15 cellular contexts compared by ENCODE assay signal in the genomic region with DNA sequence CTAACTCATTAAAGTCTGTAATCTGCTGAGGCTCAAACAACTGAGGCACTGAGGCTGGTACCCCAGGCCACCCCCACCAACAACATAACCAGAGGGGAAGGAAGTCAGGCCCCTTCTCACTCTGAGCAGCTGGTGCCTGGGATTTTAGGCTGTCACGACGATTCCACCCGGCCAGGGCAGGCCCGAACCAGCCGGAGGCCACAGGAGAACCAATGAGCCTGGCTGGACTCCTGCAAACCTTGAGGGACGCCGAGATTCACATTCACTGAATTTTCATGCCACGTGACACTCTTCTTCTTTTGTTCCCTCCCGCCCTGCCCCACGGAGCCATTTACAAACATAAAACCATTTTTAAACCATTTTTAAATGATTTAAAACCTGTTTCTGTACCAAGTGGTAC. TPM values are rescaled to one million over a fixed set of nuclear protein-coding genes. Genes with fewer than 3 reads are reported as not detected.
DNase-seq lines count a peak whose midpoint lies in the region; ATAC-seq and TF ChIP-seq lines count a peak whose summit lies in the region.
"Had no signal": no experiment of that assay in that cellular context is flagged by ENCODE, and none has a peak within 500 bp of the region (broad histone marks: within the 10 kb centered on the region; RNA-seq: fewer than 3 reads in every experiment).

No MANE protein-coding gene starts in this region.

- TF ChIP-seq CTCF in heart left ventricle (IDR thresholded peaks at IDR 0.05) = no peak
- TF ChIP-seq CTCF in right atrium auricular region (IDR thresholded peaks at IDR 0.05) = no peak
- TF ChIP-seq CTCF in glutamatergic neuron (IDR thresholded peaks at IDR 0.05; ENCODE audit: partially characterized antibody, unreplicated experiment) = no peak
- TF ChIP-seq CTCF in nephron (IDR thresholded peaks at IDR 0.05; ENCODE audit: unreplicated experiment in 3 of 3) = no peak

- H3K4me3 ChIP-seq in heart left ventricle (no peak overlapping the region), right atrium auricular region (no peak overlapping the region)
- H3K4me3 ChIP-seq: HAP-1, K562 had no signal

- H3K4me1 ChIP-seq in heart left ventricle = peaks cover 0 to 42% (median 15%) of the 10 kb centered on the region in 12 donors
- peaks cover 0 to 28% of the 10 kb centered on the region in 2 donors for H3K4me1 ChIP-seq in right atrium auricular region
- H3K4me1 ChIP-seq: HAP-1 had no signal

- H3K36me3 Mint-ChIP-seq in glutamatergic neuron (ENCODE audit: unreplicated experiment) (no peaks in the 10 kb centered on the region), nephron (ENCODE audit: low read depth) (no peaks in the 10 kb centered on the region)
- H3K36me3 Mint-ChIP-seq: stimulated activated memory B cell treated with anti-CD40 and anti-IgM and Interleukin-4, amounts not matched to agents 10 μg/mL and 1 μg/mL and 100 μg/mL, for 72 hours had no signal

- 43 to 59% (median 44%) methylated on average over 10 of the region's 10 CpGs for WGBS in heart left ventricle, 4 donors

- peaks cover 19% of the 10 kb centered on the region for H3K9me3 Mint-ChIP-seq in glutamatergic neuron (ENCODE audit: unreplicated experiment)
- no peaks in the 10 kb centered on the region for H3K9me3 Mint-ChIP-seq in nephron
- H3K9me3 Mint-ChIP-seq: activated T-helper 17 cell treated with anti-CD3 and anti-CD28 coated beads, Interleukin-2, amount 50 U/mL, for 72 hours; stimulated activated memory B cell treated with anti-CD40 and anti-IgM and Interleukin-4, amounts not matched to agents 10 μg/mL and 1 μg/mL and 100 μg/mL, for 72 hours had no signal

- peaks cover 0 to 4% (median 0%) of the 10 kb centered on the region in 9 donors for H3K27me3 ChIP-seq in heart left ventricle
- H3K27me3 ChIP-seq in right atrium auricular region = no peaks in the 10 kb centered on the region

- H3K27ac ChIP-seq in heart left ventricle (peak overlapping the region in 8 of 12 donors; percentile 8 to 70 (median 35)), right atrium auricular region (peak overlapping the region in 1 of 2 donors; percentile 55)

- H3K4me3 Mint-ChIP-seq in glutamatergic neuron (ENCODE audit: unreplicated experiment) = peak overlapping the region; percentile 42
- H3K4me3 Mint-ChIP-seq in nephron = peak overlapping the region; percentile 63 to 77 (median 66)
- H3K4me3 Mint-ChIP-seq: activated T-helper 17 cell treated with anti-CD3 and anti-CD28 coated beads, Interleukin-2, amount 50 U/mL, for 72 hours; stimulated activated memory B cell treated with anti-CD40 and anti-IgM and Interleukin-4, amounts not matched to agents 10 μg/mL and 1 μg/mL and 100 μg/mL, for 72 hours had no signal

- TF ChIP-seq POLR2A in heart left ventricle (IDR thresholded peaks at IDR 0.05) = no peak

- no peaks in the 10 kb centered on the region for H3K36me3 ChIP-seq in heart left ventricle
- no peaks in the 10 kb centered on the region for H3K36me3 ChIP-seq in right atrium auricular region
- H3K36me3 ChIP-seq: HAP-1 had no signal

- H3K9me3 ChIP-seq in heart left ventricle (no peaks in the 10 kb centered on the region), right atrium auricular region (no peaks in the 10 kb centered on the region)
- H3K9me3 ChIP-seq: HAP-1 had no signal

- H3K27ac Mint-ChIP-seq in glutamatergic neuron (ENCODE audit: unreplicated experiment) (peak overlapping the region; percentile 77), nephron (peak overlapping the region; percentile 98 to 99 (median 99))
- H3K27ac Mint-ChIP-seq: activated T-helper 17 cell treated with anti-CD3 and anti-CD28 coated beads, Interleukin-2, amount 50 U/mL, for 72 hours; stimulated activated memory B cell treated with anti-CD40 and anti-IgM and Interleukin-4, amounts not matched to agents 10 μg/mL and 1 μg/mL and 100 μg/mL, for 72 hours had no signal

- intact Hi-C loops in heart left ventricle (cut with DNase I) = loop anchor here in 3 of 10 donors (5.0 to 10.0 kb wide), 4 partner anchors 37 to 80 kb away; partner anchors contain the start of gene RPH3AL (in 1 of the 3)

- DNase-seq in heart left ventricle = peak in 3 of 5 donors; percentile 37 to 72 (median 54)
- no peak for DNase-seq in right atrium auricular region (ENCODE audit: low spot score)
- no peak for DNase-seq in glutamatergic neuron
- no peak for DNase-seq in iPS-NIHi7 (ENCODE audit: extremely low spot score)
- no peak for DNase-seq in UCSD-AML1 (lab: John Stamatoyannopoulos, UW; ENCODE audit: unreplicated experiment)
- DNase-seq: activated CD4-positive, alpha-beta T cell treated with anti-CD3 and anti-CD28 coated beads, Interleukin-2, amount 50 U/mL, for 4 hours; cortex of kidney; NCI-H1417 had no signal

- H3K4me1 Mint-ChIP-seq in glutamatergic neuron (ENCODE audit: low read depth, unreplicated experiment) = peaks cover 48% of the 10 kb centered on the region
- peaks cover 48% of the 10 kb centered on the region for H3K4me1 Mint-ChIP-seq in nephron
- H3K4me1 Mint-ChIP-seq: activated T-helper 17 cell treated with anti-CD3 and anti-CD28 coated beads, Interleukin-2, amount 50 U/mL, for 72 hours had no signal

- H3K27me3 Mint-ChIP-seq in glutamatergic neuron (ENCODE audit: unreplicated experiment) (peaks cover 23% of the 10 kb centered on the region), nephron (ENCODE audit: low read depth) (peaks cover 4% of the 10 kb centered on the region)

- ATAC-seq in heart left ventricle (no peak), HG02938 (IDR thresholded peaks at IDR 0.05; ENCODE audit: unreplicated experiment) (no peak), GM21528 (IDR thresholded peaks at IDR 0.05; ENCODE audit: low FRiP score, unreplicated experiment) (no peak)
- ATAC-seq: activated T-helper 17 cell treated with anti-CD3 and anti-CD28 coated beads, Interleukin-2, amount 50 U/mL, for 72 hours; K562 had no signal

RNA-seq across cellular contexts. Expression of gene RPH3AL, which starts 48.1 kb away (rescaled TPM):
- 1 to 10 TPM; 2.8 to 9.4 (median 6.7) TPM for total RNA-seq in heart left ventricle
- polyA plus RNA-seq in heart left ventricle = 1 to 10 TPM; 4.3 to 6.3 TPM
- total RNA-seq in right atrium auricular region = 10 to 100 TPM in 1 of 2 donors, 1 to 10 TPM in 1; 7.2 to 13.1 TPM
- total RNA-seq in glutamatergic neuron (ENCODE audit: unreplicated experiment) = 22.3 TPM

Comparison
In these comparisons a context has a peak if more than half of its experiments do, and no peak if none do; other contexts are left out.
1. DNase-seq: peak in heart left ventricle (3 of 5); none in right atrium auricular region (single experiment), glutamatergic neuron (single experiment), iPS-NIHi7 (single experiment) and UCSD-AML1 (single experiment).